Comparison of ENCODE assay signal across 8 cellular contexts in the genomic region with DNA sequence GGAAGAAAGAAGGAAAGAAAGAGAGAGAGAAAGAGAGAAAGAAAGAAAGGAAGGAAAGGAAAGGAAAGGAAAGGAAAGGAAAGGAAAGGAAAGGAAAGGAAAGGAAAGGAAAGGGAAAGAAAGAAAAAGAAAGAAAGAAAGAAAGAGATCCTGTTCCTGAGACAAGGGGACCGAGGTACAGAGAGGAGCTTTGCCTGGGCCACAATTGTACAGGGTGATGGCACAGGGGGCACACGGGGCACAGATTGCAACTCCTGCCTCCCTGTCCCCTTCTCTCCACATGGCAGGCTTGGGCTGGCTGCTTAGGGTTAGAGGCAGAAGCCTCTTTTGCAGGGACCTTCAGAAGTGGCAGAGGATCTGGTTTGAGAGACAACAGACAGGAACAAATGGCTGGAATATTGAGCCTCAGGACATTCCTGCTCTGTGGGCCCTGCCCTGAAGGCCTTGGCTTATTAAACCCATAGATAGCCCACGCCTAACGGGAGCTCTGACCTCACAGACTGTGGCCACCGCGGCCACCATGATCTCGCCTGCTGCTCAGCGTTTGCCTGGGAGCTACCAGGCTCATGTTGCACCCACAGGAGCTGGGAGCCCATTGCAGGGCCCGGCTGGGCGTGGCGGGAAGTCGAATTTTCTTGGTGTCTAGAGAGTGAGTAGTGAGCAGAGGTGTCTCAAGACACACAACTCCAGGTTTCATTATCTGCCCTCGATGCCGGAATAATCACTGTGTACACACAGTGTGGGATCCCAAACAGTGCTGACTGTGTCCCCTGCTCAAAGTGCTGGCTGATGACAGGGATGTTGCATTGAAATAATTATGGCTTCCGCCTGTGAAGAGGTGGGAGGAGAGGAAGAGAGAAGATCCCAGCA.
DNase-seq lines count a peak whose midpoint lies in the region; ATAC-seq and TF ChIP-seq lines count a peak whose summit lies in the region.

No MANE protein-coding gene starts in this region.

- ATAC-seq in left colon = peak; percentile 73
- ATAC-seq in omental fat pad (ENCODE audit: low FRiP score) = no peak
- ATAC-seq in natural killer cell = no peak

- TF ChIP-seq CTCF in CD14-positive monocyte (IDR thresholded peaks at IDR 0.05) (no peak), omental fat pad (IDR thresholded peaks at IDR 0.05) (no peak), vagina (IDR thresholded peaks at IDR 0.05) (no peak), natural killer cell (IDR thresholded peaks at IDR 0.05) (no peak)

- no peaks in the 10 kb centered on the region for H3K9me2 ChIP-seq in Karpas-422 (replicated peaks; ENCODE audit: insufficient read depth, low read length)

- H3K4me1 ChIP-seq in Karpas-422 (ENCODE audit: low read length) (peaks cover 16% of the 10 kb centered on the region), vagina (peaks cover 30% of the 10 kb centered on the region)

- H3K9me3 ChIP-seq in Karpas-422 (ENCODE audit: low read length) (no peaks in the 10 kb centered on the region), SK-N-MC (ENCODE audit: low read depth, low read length) (no peaks in the 10 kb centered on the region), vagina (no peaks in the 10 kb centered on the region)

- H3K4me1 Mint-ChIP-seq in CD14-positive monocyte (peaks cover 60% of the 10 kb centered on the region), natural killer cell (peaks cover 13 to 22% of the 10 kb centered on the region in 2 donors)

- H3K27ac ChIP-seq in Karpas-422 (ENCODE audit: low read length) (no peak overlapping the region), SK-N-MC (no peak overlapping the region), vagina (no peak overlapping the region)

- H3K4me3 Mint-ChIP-seq in CD14-positive monocyte (no peak overlapping the region), natural killer cell (no peak overlapping the region)

- DNase-seq in CD14-positive monocyte (ENCODE audit: low spot score) = no peak
- peak; percentile 41 for DNase-seq in Karpas-422
- no peak for DNase-seq in SK-N-MC (ENCODE audit: low read depth, low spot score)
- peak in 1 of 2 donors; percentile 43 for DNase-seq in left colon
- no peak for DNase-seq in omental fat pad (ENCODE audit: low spot score)
- no peak for DNase-seq in vagina (ENCODE audit: extremely low spot score in 2 of 2)
- no peak for DNase-seq in GOT3 (lab: John Stamatoyannopoulos, UW)
- DNase-seq in natural killer cell = no peak

- no peak overlapping the region for H3K4me2 ChIP-seq in Karpas-422 (ENCODE audit: low read depth, low read length, poor library complexity, severe bottlenecking)

- H3K27me3 ChIP-seq in Karpas-422 (ENCODE audit: low read length) (no peaks in the 10 kb centered on the region), vagina (no peaks in the 10 kb centered on the region)

- H3K36me3 ChIP-seq in Karpas-422 (ENCODE audit: insufficient read depth, low read length) = no peaks in the 10 kb centered on the region
- H3K36me3 ChIP-seq in SK-N-MC (ENCODE audit: insufficient read depth, low read length) = no peaks in the 10 kb centered on the region
- no peaks in the 10 kb centered on the region for H3K36me3 ChIP-seq in vagina

- H2AFZ ChIP-seq in Karpas-422 (ENCODE audit: low read length) = no peak overlapping the region

- no peak for TF ChIP-seq POLR2A in vagina (IDR thresholded peaks at IDR 0.05)

- H4K20me1 ChIP-seq in Karpas-422 (ENCODE audit: insufficient read depth, low read depth, low read length) = no peaks in the 10 kb centered on the region

- H3K9me3 Mint-ChIP-seq in CD14-positive monocyte (no peaks in the 10 kb centered on the region), natural killer cell (no peaks in the 10 kb centered on the region)

- H3K4me3 ChIP-seq in Karpas-422 (ENCODE audit: low read length) (no peak overlapping the region), SK-N-MC (peak overlapping the region; percentile 72), vagina (no peak overlapping the region)

- H3K36me3 Mint-ChIP-seq in CD14-positive monocyte = peaks cover 3 to 5% of the 10 kb centered on the region in 2 donors
- no peaks in the 10 kb centered on the region for H3K36me3 Mint-ChIP-seq in natural killer cell

- peak overlapping the region; percentile 32 to 100 (median 90) for H3K27ac Mint-ChIP-seq in CD14-positive monocyte
- H3K27ac Mint-ChIP-seq in natural killer cell = no peak overlapping the region

- intact Hi-C loops in CD14-positive monocyte (cut with micrococcal nuclease) = no loop called here
- intact Hi-C loops in left colon (cut with DNase I, micrococcal nuclease) = no loop called here
- intact Hi-C loops in vagina (cut with DNase I) = loop anchor here (10.0 kb wide), 1 partner anchor 49 kb away; no protein-coding TSS in a partner anchor
- intact Hi-C loops in natural killer cell (cut with micrococcal nuclease) = no loop called here

- no peak overlapping the region for H3K9ac ChIP-seq in Karpas-422 (ENCODE audit: low read length)
- peak overlapping the region; percentile 52 for H3K9ac ChIP-seq in SK-N-MC (ENCODE audit: insufficient read length)

- H3K79me2 ChIP-seq in Karpas-422 (ENCODE audit: low read length) = no peaks in the 10 kb centered on the region

- H3K27me3 Mint-ChIP-seq in CD14-positive monocyte (ENCODE audit: low read depth in 3 of 3) = peaks cover 0 to 2% (median 0%) of the 10 kb centered on the region in 3 donors
- H3K27me3 Mint-ChIP-seq in natural killer cell (ENCODE audit: low read depth in 2 of 2) = peaks cover 0 to 5% of the 10 kb centered on the region in 2 donors

Comparison
In these comparisons a context has a peak if more than half of its experiments do, and no peak if none do; other contexts are left out.
1. H3K27ac Mint-ChIP-seq: peak in CD14-positive monocyte (7 of 7); none in natural killer cell (0 of 2).